ENCODE assay signal across 1 cellular context in the genomic region with DNA sequence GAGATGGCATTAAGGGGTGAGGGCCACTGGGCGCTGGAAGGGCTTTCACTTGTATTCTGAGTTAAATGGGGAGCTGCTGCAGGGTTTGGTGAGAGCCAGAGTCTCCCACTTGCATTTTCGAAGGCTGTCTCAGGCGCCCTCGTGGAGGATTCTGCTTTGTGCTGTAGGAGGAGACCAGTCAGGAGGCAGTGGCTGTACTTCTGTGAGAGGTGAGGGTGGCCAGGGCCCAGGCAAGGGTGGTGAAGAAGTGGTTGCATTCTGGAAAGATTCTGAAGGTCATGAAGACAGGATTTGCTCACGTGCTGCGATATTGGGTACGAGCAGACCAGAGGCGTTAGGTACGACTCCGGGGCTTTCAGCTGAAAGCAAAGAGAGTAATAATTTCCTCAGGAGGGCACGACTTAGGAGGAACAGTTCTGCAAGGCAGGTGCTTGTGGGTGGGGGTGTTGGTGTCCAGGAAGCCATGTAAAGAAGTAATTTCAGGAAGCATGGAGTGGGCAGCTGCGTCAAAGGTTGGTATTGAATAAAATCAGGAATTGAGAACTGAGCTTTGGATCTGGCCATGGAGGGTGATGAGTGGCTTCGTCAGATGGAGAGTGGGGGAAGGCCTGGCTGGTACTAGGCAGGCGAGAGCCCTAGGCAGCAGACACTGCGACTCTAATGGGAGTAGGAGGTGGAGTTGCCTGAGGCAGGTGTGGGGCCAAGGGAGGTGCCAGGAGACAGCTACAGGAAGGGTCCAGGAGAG.
TF ChIP-seq lines count a peak whose summit lies in the region.

No MANE protein-coding gene starts in this region.

TF ChIP-seq in GM23338, 12 proteins besides CTCF, POLR2A, EP300 and RAD21 (continued from another document):
- TF ChIP-seq, protein P1, sequence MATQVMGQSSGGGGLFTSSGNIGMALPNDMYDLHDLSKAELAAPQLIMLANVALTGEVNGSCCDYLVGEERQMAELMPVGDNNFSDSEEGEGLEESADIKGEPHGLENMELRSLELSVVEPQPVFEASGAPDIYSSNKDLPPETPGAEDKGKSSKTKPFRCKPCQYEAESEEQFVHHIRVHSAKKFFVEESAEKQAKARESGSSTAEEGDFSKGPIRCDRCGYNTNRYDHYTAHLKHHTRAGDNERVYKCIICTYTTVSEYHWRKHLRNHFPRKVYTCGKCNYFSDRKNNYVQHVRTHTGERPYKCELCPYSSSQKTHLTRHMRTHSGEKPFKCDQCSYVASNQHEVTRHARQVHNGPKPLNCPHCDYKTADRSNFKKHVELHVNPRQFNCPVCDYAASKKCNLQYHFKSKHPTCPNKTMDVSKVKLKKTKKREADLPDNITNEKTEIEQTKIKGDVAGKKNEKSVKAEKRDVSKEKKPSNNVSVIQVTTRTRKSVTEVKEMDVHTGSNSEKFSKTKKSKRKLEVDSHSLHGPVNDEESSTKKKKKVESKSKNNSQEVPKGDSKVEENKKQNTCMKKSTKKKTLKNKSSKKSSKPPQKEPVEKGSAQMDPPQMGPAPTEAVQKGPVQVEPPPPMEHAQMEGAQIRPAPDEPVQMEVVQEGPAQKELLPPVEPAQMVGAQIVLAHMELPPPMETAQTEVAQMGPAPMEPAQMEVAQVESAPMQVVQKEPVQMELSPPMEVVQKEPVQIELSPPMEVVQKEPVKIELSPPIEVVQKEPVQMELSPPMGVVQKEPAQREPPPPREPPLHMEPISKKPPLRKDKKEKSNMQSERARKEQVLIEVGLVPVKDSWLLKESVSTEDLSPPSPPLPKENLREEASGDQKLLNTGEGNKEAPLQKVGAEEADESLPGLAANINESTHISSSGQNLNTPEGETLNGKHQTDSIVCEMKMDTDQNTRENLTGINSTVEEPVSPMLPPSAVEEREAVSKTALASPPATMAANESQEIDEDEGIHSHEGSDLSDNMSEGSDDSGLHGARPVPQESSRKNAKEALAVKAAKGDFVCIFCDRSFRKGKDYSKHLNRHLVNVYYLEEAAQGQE (IDR thresholded peaks at IDR 0.05; ENCODE audit: unreplicated experiment) = no peak
